In the genomic region with DNA sequence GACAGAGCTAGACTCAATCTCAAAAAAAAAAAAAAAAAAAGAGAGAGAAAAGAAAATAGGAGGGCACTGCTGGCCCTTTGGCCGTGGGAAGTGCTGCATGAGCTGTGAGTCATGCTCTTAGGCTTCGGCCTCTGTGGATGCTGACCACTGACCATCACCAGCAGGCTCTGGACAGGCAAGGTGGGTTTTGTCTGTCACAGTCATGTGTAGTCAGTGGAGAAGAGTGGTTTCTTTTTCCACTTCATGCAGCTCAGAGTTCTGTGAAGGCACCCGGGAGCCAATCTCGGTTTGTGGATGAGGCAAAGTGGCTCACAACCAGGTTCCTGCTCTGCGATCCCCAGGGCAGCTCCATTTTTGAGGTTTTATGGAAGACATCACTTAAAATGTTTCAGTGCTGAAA, we compare ENCODE assay signal across 8 cellular contexts. TPM values are rescaled to one million over a fixed set of nuclear protein-coding genes. Genes with fewer than 3 reads are reported as not detected.
DNase-seq lines count a peak whose midpoint lies in the region; ATAC-seq and TF ChIP-seq lines count a peak whose summit lies in the region.
"Had no signal": no experiment of that assay in that cellular context is flagged by ENCODE, and none has a peak within 500 bp of the region (broad histone marks: within the 10 kb centered on the region; RNA-seq: fewer than 3 reads in every experiment).

No MANE protein-coding gene starts in this region.

- no peak overlapping the region for H2AFZ ChIP-seq in SK-N-SH (ENCODE audit: low read depth)

- no peaks in the 10 kb centered on the region for H3K9me2 ChIP-seq in SK-N-SH

- H4K20me1 ChIP-seq in SK-N-SH (ENCODE audit: insufficient read depth) = no peaks in the 10 kb centered on the region

- peak; percentile 59 for ATAC-seq in sciatic nerve
- ATAC-seq in HG02678 (IDR thresholded peaks at IDR 0.05; ENCODE audit: unreplicated experiment) = no peak

- peaks cover 8% of the 10 kb centered on the region for H3K4me1 Mint-ChIP-seq in type B pancreatic cell (ENCODE audit: unreplicated experiment)

- H3K4me1 ChIP-seq in SK-N-SH (ENCODE audit: control insufficient read depth in 1 of 2, insufficient read depth in 2 of 2, low read depth in 1 of 2, low read length in 1 of 2) = peaks cover 0 to 21% of the 10 kb centered on the region in 2 experiments; a peak in 2 of 4 replicates
- H3K4me1 ChIP-seq in effector memory CD4-positive, alpha-beta T cell (ENCODE audit: control insufficient read depth, insufficient read depth, low read length, poor library complexity, severe bottlenecking) = peaks cover 23% of the 10 kb centered on the region

- no peak overlapping the region for H3K27ac Mint-ChIP-seq in type B pancreatic cell

- TF ChIP-seq CTCF in SK-N-SH (IDR thresholded peaks at IDR 0.05) = no peak
- no peak for TF ChIP-seq CTCF in type B pancreatic cell (conservative IDR thresholded peaks at IDR 0.05)

- H3K4me3 ChIP-seq in SK-N-SH (ENCODE audit: low read depth in 2 of 2, low read length in 1 of 2) = no peak overlapping the region
- H3K4me3 ChIP-seq in effector memory CD4-positive, alpha-beta T cell (ENCODE audit: insufficient read depth, low read depth, low read length, poor library complexity, severe bottlenecking) = peak overlapping the region; percentile 16

- intact Hi-C loops in sciatic nerve (cut with DNase I) = no loop called here

- H3K9ac ChIP-seq in SK-N-SH = no peak overlapping the region

- no peaks in the 10 kb centered on the region for H3K79me2 ChIP-seq in SK-N-SH (ENCODE audit: insufficient read depth)

- no peaks in the 10 kb centered on the region for H3K27me3 Mint-ChIP-seq in type B pancreatic cell
- H3K27me3 Mint-ChIP-seq: activated T-cell treated with anti-CD3 and anti-CD28 coated beads, Interleukin-2, amount 50 U/mL, for 24 hours had no signal

- no peaks in the 10 kb centered on the region for H3K36me3 ChIP-seq in SK-N-SH (replicated peaks in 1 of 2; ENCODE audit: control insufficient read depth in 1 of 2, insufficient read depth in 2 of 2, low read length in 1 of 2)
- no peaks in the 10 kb centered on the region for H3K36me3 ChIP-seq in effector memory CD4-positive, alpha-beta T cell (ENCODE audit: control insufficient read depth, insufficient read depth, low read length)

- 36% methylated on average over 5 of the region's 5 CpGs for WGBS in SK-N-SH (ENCODE audit: low lambda C conversion rate)

- TF ChIP-seq EP300 in SK-N-SH (IDR thresholded peaks at IDR 0.05; ENCODE audit: borderline replicate concordance in 1 of 2, low read depth in 1 of 2, low read length in 1 of 2) = peak in 1 of 2 experiments; percentile 83; a peak in 1 of 4 replicates

- CTCF ChIA-PET in SK-N-SH (lab: Yijun Ruan, JAX) = no interaction called here

- POLR2A ChIA-PET in SK-N-SH (lab: Yijun Ruan, JAX) = no interaction called here

- H3K36me3 Mint-ChIP-seq in type B pancreatic cell = peaks cover 3% of the 10 kb centered on the region

- H3K9me3 ChIP-seq in SK-N-SH = no peaks in the 10 kb centered on the region
- H3K9me3 ChIP-seq in effector memory CD4-positive, alpha-beta T cell (ENCODE audit: control insufficient read depth, low read length) = no peaks in the 10 kb centered on the region

- TF ChIP-seq RAD21 in SK-N-SH (IDR thresholded peaks at IDR 0.05; ENCODE audit: low read length) = no peak

- DNase-seq in EL = peak; percentile 92
- DNase-seq in SK-N-SH = no peak
- DNase-seq in effector memory CD4-positive, alpha-beta T cell = no peak
- no peak for DNase-seq in sciatic nerve (ENCODE audit: low spot score)
- no peak for DNase-seq in caudate nucleus (lab: John Stamatoyannopoulos, UW)
- no peak for DNase-seq in type B pancreatic cell (ENCODE audit: extremely low spot score, unreplicated experiment)
- DNase-seq: activated T-cell treated with anti-CD3 and anti-CD28 coated beads, Interleukin-2, amount 50 U/mL, for 24 hours had no signal

- H3K4me3 Mint-ChIP-seq in type B pancreatic cell = no peak overlapping the region
- H3K4me3 Mint-ChIP-seq: activated T-cell treated with anti-CD3 and anti-CD28 coated beads, Interleukin-2, amount 50 U/mL, for 24 hours had no signal

- no peaks in the 10 kb centered on the region for H3K27me3 ChIP-seq in SK-N-SH (ENCODE audit: insufficient read depth)
- H3K27me3 ChIP-seq in effector memory CD4-positive, alpha-beta T cell (replicated peaks; ENCODE audit: control insufficient read depth, insufficient read depth, low read length, poor library complexity, severe bottlenecking) = no peaks in the 10 kb centered on the region

- peak overlapping the region; percentile 3; the same call in 1 of the 2 replicates for H3K4me2 ChIP-seq in SK-N-SH

- H3K9me3 Mint-ChIP-seq in type B pancreatic cell = peaks cover 5% of the 10 kb centered on the region
- H3K9me3 Mint-ChIP-seq: activated T-cell treated with anti-CD3 and anti-CD28 coated beads, Interleukin-2, amount 50 U/mL, for 24 hours had no signal

- H3K27ac ChIP-seq in SK-N-SH (ENCODE audit: low read depth in 2 of 2, low read length in 1 of 2) (peak overlapping the region in 1 of 2 experiments; percentile 71; a peak in 2 of 4 replicates), caudate nucleus (ENCODE audit: low read depth, low read length) (no peak overlapping the region)
- peak overlapping the region; percentile 21 for H3K27ac ChIP-seq in effector memory CD4-positive, alpha-beta T cell (ENCODE audit: insufficient read depth, low read length, poor library complexity, severe bottlenecking)

- H3F3A ChIP-seq in SK-N-SH (replicated peaks; ENCODE audit: insufficient read depth) = peaks cover 6% of the 10 kb centered on the region

TF ChIP-seq in SK-N-SH, 30 proteins besides CTCF, POLR2A, EP300 and RAD21 (continues in another document):
- TF ChIP-seq NFIC (IDR thresholded peaks at IDR 0.05; ENCODE audit: borderline replicate concordance) (peak; percentile 60), FOXM1 (IDR thresholded peaks at IDR 0.05; ENCODE audit: low read depth) (no peak), TCF12 (IDR thresholded peaks at IDR 0.05) (peak; percentile 93), SMC3 (IDR thresholded peaks at IDR 0.05; ENCODE audit: low read depth, low read length) (no peak), RXRA (IDR thresholded peaks at IDR 0.05; ENCODE audit: borderline replicate concordance, low read depth) (peak; percentile 27; the same call in 1 of the 2 replicates), SIN3A (IDR thresholded peaks at IDR 0.05; ENCODE audit: borderline replicate concordance, low read depth, low read length) (0 out of 2 replicates have a peak, but pooled peaks have one; percentile 34), GATA2 (CRISPR knock-in tag; IDR thresholded peaks at IDR 0.05) (no peak), POLR2AphosphoS5 (IDR thresholded peaks at IDR 0.05; ENCODE audit: low read depth, low read length) (peak; percentile 56; the same call in 1 of the 2 replicates), JUND (IDR thresholded peaks at IDR 0.05) (peak; percentile 77), FOSL2 (IDR thresholded peaks at IDR 0.05; ENCODE audit: borderline replicate concordance, low read depth) (peak; percentile 87), RCOR1 (IDR thresholded peaks at IDR 0.05; ENCODE audit: low read length) (no peak)
- TF ChIP-seq, protein P1, sequence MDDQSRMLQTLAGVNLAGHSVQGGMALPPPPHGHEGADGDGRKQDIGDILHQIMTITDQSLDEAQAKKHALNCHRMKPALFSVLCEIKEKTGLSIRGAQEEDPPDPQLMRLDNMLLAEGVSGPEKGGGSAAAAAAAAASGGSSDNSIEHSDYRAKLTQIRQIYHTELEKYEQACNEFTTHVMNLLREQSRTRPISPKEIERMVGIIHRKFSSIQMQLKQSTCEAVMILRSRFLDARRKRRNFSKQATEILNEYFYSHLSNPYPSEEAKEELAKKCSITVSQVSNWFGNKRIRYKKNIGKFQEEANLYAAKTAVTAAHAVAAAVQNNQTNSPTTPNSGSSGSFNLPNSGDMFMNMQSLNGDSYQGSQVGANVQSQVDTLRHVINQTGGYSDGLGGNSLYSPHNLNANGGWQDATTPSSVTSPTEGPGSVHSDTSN (IDR thresholded peaks at IDR 0.05) = peak; percentile 88
- TF ChIP-seq, protein P2, sequence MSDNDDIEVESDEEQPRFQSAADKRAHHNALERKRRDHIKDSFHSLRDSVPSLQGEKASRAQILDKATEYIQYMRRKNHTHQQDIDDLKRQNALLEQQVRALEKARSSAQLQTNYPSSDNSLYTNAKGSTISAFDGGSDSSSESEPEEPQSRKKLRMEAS (IDR thresholded peaks at IDR 0.05; ENCODE audit: low read depth) = peak; percentile 74
- TF ChIP-seq, protein P3, sequence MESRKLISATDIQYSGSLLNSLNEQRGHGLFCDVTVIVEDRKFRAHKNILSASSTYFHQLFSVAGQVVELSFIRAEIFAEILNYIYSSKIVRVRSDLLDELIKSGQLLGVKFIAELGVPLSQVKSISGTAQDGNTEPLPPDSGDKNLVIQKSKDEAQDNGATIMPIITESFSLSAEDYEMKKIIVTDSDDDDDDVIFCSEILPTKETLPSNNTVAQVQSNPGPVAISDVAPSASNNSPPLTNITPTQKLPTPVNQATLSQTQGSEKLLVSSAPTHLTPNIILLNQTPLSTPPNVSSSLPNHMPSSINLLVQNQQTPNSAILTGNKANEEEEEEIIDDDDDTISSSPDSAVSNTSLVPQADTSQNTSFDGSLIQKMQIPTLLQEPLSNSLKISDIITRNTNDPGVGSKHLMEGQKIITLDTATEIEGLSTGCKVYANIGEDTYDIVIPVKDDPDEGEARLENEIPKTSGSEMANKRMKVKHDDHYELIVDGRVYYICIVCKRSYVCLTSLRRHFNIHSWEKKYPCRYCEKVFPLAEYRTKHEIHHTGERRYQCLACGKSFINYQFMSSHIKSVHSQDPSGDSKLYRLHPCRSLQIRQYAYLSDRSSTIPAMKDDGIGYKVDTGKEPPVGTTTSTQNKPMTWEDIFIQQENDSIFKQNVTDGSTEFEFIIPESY (IDR thresholded peaks at IDR 0.05; ENCODE audit: borderline replicate concordance, low read depth) = no peak

RNA-seq across cellular contexts. Expression of a gene that starts 58.1 kb away (rescaled TPM):
- polyA plus RNA-seq in SK-N-SH (2012; rRNA removed) = 6.6 and 8.1 TPM in 2 replicates
- polyA plus RNA-seq in SK-N-SH (2012; cell fraction: cytosol; rRNA removed) = 10.8 and 12.0 TPM in 2 replicates
- 5.0 and 9.9 TPM in 2 replicates for polyA plus RNA-seq in SK-N-SH (2012; cell fraction: nucleus; rRNA removed)
- 4.7 TPM for total RNA-seq in sciatic nerve
- 12.4 and 22.9 TPM in 2 replicates for total RNA-seq in type B pancreatic cell (ENCODE audit: low replicate concordance)
